ENCODE assay signal across 8 cellular contexts in the genomic region with DNA sequence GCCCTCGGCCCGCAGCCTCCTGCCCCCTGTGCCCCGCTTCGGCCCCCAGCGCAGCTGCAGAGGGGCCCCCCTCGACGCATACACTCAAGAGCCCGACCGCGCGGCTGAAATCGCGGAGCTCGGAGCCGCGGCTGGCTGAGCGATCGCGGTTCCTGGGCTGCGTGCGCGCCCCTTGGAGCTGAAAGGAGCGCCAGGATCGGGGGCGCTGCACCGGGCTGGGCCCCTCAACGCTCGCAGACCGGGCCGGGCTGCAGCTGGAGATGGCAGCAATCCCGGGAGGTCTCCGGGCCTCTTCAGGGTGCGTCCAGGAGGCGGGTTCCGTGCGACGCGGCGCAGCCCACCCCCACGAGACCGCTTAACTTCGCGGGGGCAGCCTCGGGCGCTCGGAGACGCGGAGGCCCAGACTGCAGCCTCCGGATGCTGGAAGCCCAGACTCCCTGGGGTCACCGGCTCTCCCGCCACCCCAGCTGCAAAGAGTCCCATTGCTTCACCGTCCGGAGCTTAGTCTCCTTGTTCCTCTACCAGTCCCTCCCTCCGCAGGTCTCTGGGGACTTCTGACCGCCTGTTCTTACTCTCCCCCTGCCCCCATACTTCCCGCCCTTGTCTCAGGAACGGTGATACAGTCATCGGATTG.
A peak's percentile ranks its signal among the peaks of the same experiment; 100 is the strongest.
DNase-seq lines count a peak whose midpoint lies in the region; ATAC-seq and TF ChIP-seq lines count a peak whose summit lies in the region.
"Had no signal": no experiment of that assay in that cellular context is flagged by ENCODE, and none has a peak within 500 bp of the region (broad histone marks: within the 10 kb centered on the region; RNA-seq: fewer than 3 reads in every experiment).

No MANE protein-coding gene starts in this region.

- TF ChIP-seq CTCF in HL-60 (IDR thresholded peaks at IDR 0.05; ENCODE audit: insufficient read depth, low read length): no peak
- TF ChIP-seq CTCF in kidney epithelial cell (IDR thresholded peaks at IDR 0.05; ENCODE audit: insufficient read depth, low read length, poor library complexity, severe bottlenecking): no peak
- no peak for TF ChIP-seq CTCF in thoracic aorta (IDR thresholded peaks at IDR 0.05)

- peak overlapping the region; percentile 34 for H3K9ac ChIP-seq in adipocyte (ENCODE audit: low read length)

- peak overlapping the region; percentile 54 for H3K4me3 ChIP-seq in HL-60 (replicated peaks; ENCODE audit: insufficient read depth, low read length)
- peak overlapping the region; percentile 75 for H3K4me3 ChIP-seq in adipocyte (ENCODE audit: low read length)
- peak overlapping the region; percentile 15 for H3K4me3 ChIP-seq in kidney epithelial cell (ENCODE audit: low read depth, low read length)
- peak overlapping the region; percentile 68 for H3K4me3 ChIP-seq in thoracic aorta

- H3K36me3 ChIP-seq in adipocyte (ENCODE audit: control insufficient read depth, insufficient read depth, low read length, severe bottlenecking) (no peaks in the 10 kb centered on the region), kidney epithelial cell (ENCODE audit: control insufficient read depth, insufficient read depth, low read length) (no peaks in the 10 kb centered on the region), thoracic aorta (no peaks in the 10 kb centered on the region)

- ATAC-seq in GM18502 (IDR thresholded peaks at IDR 0.05; ENCODE audit: poor library complexity, unreplicated experiment) (peak; percentile 18), thoracic aorta (ENCODE audit: insufficient number of reproducible peaks, low FRiP score, low read depth) (no peak), HG02642 (IDR thresholded peaks at IDR 0.05; ENCODE audit: poor library complexity, unreplicated experiment) (no peak)

- H3K4me1 ChIP-seq in adipocyte (ENCODE audit: control insufficient read depth, insufficient read depth, low read length) (peaks cover 5% of the 10 kb centered on the region), thoracic aorta (ENCODE audit: control insufficient read depth in 1 of 2, low read depth in 2 of 2) (peaks cover 4 to 14% of the 10 kb centered on the region in 2 donors)

- DNase-seq in HL-60 (ENCODE audit: low read depth in 1 of 2, low spot score in 1 of 2) (peak; percentile 77 to 84), adipocyte (ENCODE audit: low read depth) (peak; percentile 59), kidney epithelial cell (ENCODE audit: low read depth) (no peak), thoracic aorta (ENCODE audit: low spot score) (no peak), RPMI8226 (no peak)

- H3K27me3 ChIP-seq in HL-60 (ENCODE audit: insufficient read depth, poor library complexity, severe bottlenecking) (no peaks in the 10 kb centered on the region), adipocyte (replicated peaks; ENCODE audit: control insufficient read depth, insufficient read depth, low read length) (peaks cover 15% of the 10 kb centered on the region), kidney epithelial cell (ENCODE audit: control insufficient read depth, insufficient read depth, low read length) (peaks cover 28% of the 10 kb centered on the region), thoracic aorta (replicated peaks; ENCODE audit: insufficient read depth) (no peaks in the 10 kb centered on the region)

- no peaks in the 10 kb centered on the region for H3K9me3 ChIP-seq in adipocyte (ENCODE audit: control insufficient read depth, low read length)
- no peaks in the 10 kb centered on the region for H3K9me3 ChIP-seq in thoracic aorta

- H3K27ac ChIP-seq in HL-60 (replicated peaks): peak overlapping the region; percentile 14; the same call in 1 of the 2 replicates
- no peak overlapping the region for H3K27ac ChIP-seq in thoracic aorta
- H3K27ac ChIP-seq: VCaP had no signal

Comparison
In these comparisons a context has a peak if more than half of its experiments do, and no peak if none do; other contexts are left out.
1. DNase-seq: peak in HL-60 (2 of 2) and adipocyte (single experiment); none in kidney epithelial cell (single experiment), thoracic aorta (single experiment) and RPMI8226 (single experiment).
2. H3K4me3 ChIP-seq: peak in every context shown above with its lines; median percentile 75 in adipocyte; 68 in thoracic aorta; 54 in HL-60; 15 in kidney epithelial cell.